8 cellular contexts compared by ENCODE assay signal in genomic region chr4:184288451-184289178, GRCh38.
DNase-seq lines count a peak whose midpoint lies in the region; ATAC-seq and TF ChIP-seq lines count a peak whose summit lies in the region.

No MANE protein-coding gene starts in this region.

- H3K4me3 ChIP-seq in prostate gland (peak overlapping the region in 1 of 2 donors; percentile 9), body of pancreas (no peak overlapping the region), coronary artery (no peak overlapping the region)

- H3K9me3 ChIP-seq in prostate gland: no peaks in the 10 kb centered on the region
- no peaks in the 10 kb centered on the region for H3K9me3 ChIP-seq in body of pancreas

- H3K36me3 ChIP-seq in prostate gland (no peaks in the 10 kb centered on the region), body of pancreas (replicated peaks in 1 of 2; ENCODE audit: insufficient read depth in 1 of 2, low read depth in 2 of 2) (no peaks in the 10 kb centered on the region)

- TF ChIP-seq CTCF in prostate gland (IDR thresholded peaks at IDR 0.05) (no peak), body of pancreas (IDR thresholded peaks at IDR 0.05) (no peak), coronary artery (IDR thresholded peaks at IDR 0.05) (no peak)

- H3K27me3 ChIP-seq in prostate gland (replicated peaks; ENCODE audit: insufficient read depth): no peaks in the 10 kb centered on the region
- H3K27me3 ChIP-seq in body of pancreas: no peaks in the 10 kb centered on the region

- TF ChIP-seq POLR2A in prostate gland (IDR thresholded peaks at IDR 0.05) (no peak), body of pancreas (IDR thresholded peaks at IDR 0.05) (no peak)

- 53% methylated on average over 14 of the region's 14 CpGs for WGBS in prostate gland
- WGBS in body of pancreas, 2 donors: 72 to 76% methylated on average over 13 to 14 of the region's 14 CpGs

- DNase-seq in Right ventricle myocardium inferior (ENCODE audit: missing footprints): no peak
- no peak for DNase-seq in cardiac septum (ENCODE audit: low spot score)
- peak; percentile 61 to 67 for DNase-seq in activated T-cell treated with anti-CD3 and anti-CD28 coated beads, Interleukin-2, amount 50 U/mL, for 48 hours
- peak; percentile 6 for DNase-seq in prostate gland (ENCODE audit: low spot score)
- DNase-seq in body of pancreas: no peak
- DNase-seq in coronary artery (ENCODE audit: low spot score): no peak
- no peak for DNase-seq in midbrain (lab: John Stamatoyannopoulos, UW)

- H3K4me1 ChIP-seq in prostate gland (replicated peaks): no peaks in the 10 kb centered on the region
- H3K4me1 ChIP-seq in body of pancreas: peaks cover 10% of the 10 kb centered on the region

- ATAC-seq in Right ventricle myocardium inferior (peak; percentile 18), HG03039 (IDR thresholded peaks at IDR 0.05; ENCODE audit: unreplicated experiment) (peak; percentile 55), body of pancreas (no peak)

- intact Hi-C loops in Right ventricle myocardium inferior (cut with DNase I) (loop anchor here (5.0 kb wide), 2 partner anchors 44 to 184 kb away; partner anchors contain the start of gene IRF2), cardiac septum (cut with DNase I) (loop anchor here (2.0 to 10.0 kb wide), 5 partner anchors 96 to 356 kb away; partner anchors contain the start of genes CASP3, IRF2 and PRIMPOL), prostate gland (cut with DNase I) (loop anchor here (5.0 to 10.0 kb wide), 3 partner anchors 44 to 356 kb away; partner anchors contain the start of genes CASP3 and PRIMPOL), body of pancreas (cut with DNase I) (no loop called here)

- H3K27ac ChIP-seq in prostate gland: peak overlapping the region; percentile 78 to 82
- H3K27ac ChIP-seq in body of pancreas: no peak overlapping the region
- no peak overlapping the region for H3K27ac ChIP-seq in coronary artery

Comparison
In these comparisons a context has a peak if more than half of its experiments do, and no peak if none do; other contexts are left out.
1. DNase-seq: peak in activated T-cell treated with anti-CD3 and anti-CD28 coated beads, Interleukin-2, amount 50 U/mL, for 48 hours (2 of 2) and prostate gland (single experiment); none in Right ventricle myocardium inferior (single experiment), cardiac septum (single experiment), body of pancreas (0 of 4), coronary artery (single experiment) and midbrain (single experiment).
2. H3K27ac ChIP-seq: peak in prostate gland (2 of 2); none in body of pancreas (0 of 4) and coronary artery (0 of 2).